21 cellular contexts compared by ENCODE assay signal in the genomic region with DNA sequence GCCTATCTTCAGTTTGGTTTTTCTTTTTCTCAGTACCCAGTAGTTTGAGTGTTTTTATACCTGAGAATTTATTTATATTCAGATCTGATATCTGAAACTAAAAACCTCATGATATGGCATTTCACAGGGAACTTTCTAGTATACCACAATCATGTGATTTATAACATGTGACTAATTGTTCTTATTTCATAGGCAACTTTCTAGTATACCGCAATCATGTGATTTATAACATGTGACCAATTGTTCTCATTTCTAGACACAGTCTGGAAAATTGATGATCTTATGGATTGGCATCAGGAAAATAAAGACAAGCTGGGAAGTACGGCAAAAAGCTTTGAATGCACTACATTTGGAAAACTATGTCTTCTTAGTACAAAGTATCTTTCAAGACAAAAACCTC. TPM values are rescaled to one million over a fixed set of nuclear protein-coding genes. Genes with fewer than 3 reads are reported as not detected.
DNase-seq lines count a peak whose midpoint lies in the region; ATAC-seq lines count a peak whose summit lies in the region.
"Had no signal": no experiment of that assay in that cellular context is flagged by ENCODE, and none has a peak within 500 bp of the region (broad histone marks: within the 10 kb centered on the region; RNA-seq: fewer than 3 reads in every experiment).

No MANE protein-coding gene starts in this region.

- no peaks in the 10 kb centered on the region for H4K20me1 ChIP-seq in BLaER1

- in situ Hi-C loops in G401 (cut with HindIII; ENCODE audit: low sequenced_read_pairs): no loop called here

- H3K4me2 ChIP-seq in BLaER1: no peak overlapping the region

- H3K9ac ChIP-seq in BLaER1 (no peak overlapping the region), HUES6 (ENCODE audit: low read length) (no peak overlapping the region), duodenal mucosa (ENCODE audit: low read depth in 1 of 2, low read length in 2 of 2) (no peak overlapping the region), muscle layer of colon (ENCODE audit: low read length) (no peak overlapping the region)

- DNase-seq in G401 (ENCODE audit: low spot score): no peak
- no peak for DNase-seq in left lobe of liver (ENCODE audit: low spot score)
- no peak for DNase-seq in 8988T
- DNase-seq: C1 segment of cervical spinal cord; Calu3; CD8-positive, alpha-beta memory T cell; DMS153; GOT3; HCEC 1CT; NCI-H1105; NCI-H2029 treated with DMSO at 0.1 percent for 48 hours; NCI-H345; NCI-H524; NCI-H774 had no signal

- ATAC-seq in HG03520 (IDR thresholded peaks at IDR 0.05; ENCODE audit: unreplicated experiment): no peak
- no peak for ATAC-seq in left lobe of liver

- H3K27me3 ChIP-seq in BLaER1: no peaks in the 10 kb centered on the region; the same call in 1 of the 2 replicates
- no peaks in the 10 kb centered on the region for H3K27me3 ChIP-seq in HUES6 (ENCODE audit: control insufficient read depth, insufficient read depth, low read length)
- H3K27me3 ChIP-seq in duodenal mucosa (ENCODE audit: control insufficient read depth in 1 of 2, insufficient read depth in 2 of 2, low read length in 2 of 2): no peaks in the 10 kb centered on the region
- no peaks in the 10 kb centered on the region for H3K27me3 ChIP-seq in muscle layer of colon (ENCODE audit: control insufficient read depth in 1 of 2, insufficient read depth in 2 of 2, low read length in 2 of 2)
- H3K27me3 ChIP-seq: SJSA1 had no signal

- no peaks in the 10 kb centered on the region for H3K4me1 ChIP-seq in BLaER1
- H3K4me1 ChIP-seq in HUES6 (ENCODE audit: control insufficient read depth, insufficient read depth, low read length): no peaks in the 10 kb centered on the region
- no peaks in the 10 kb centered on the region for H3K4me1 ChIP-seq in duodenal mucosa (ENCODE audit: control insufficient read depth in 1 of 2, insufficient read depth in 2 of 2, low read length in 2 of 2)
- H3K4me1 ChIP-seq in muscle layer of colon (ENCODE audit: insufficient read depth, low read length): no peaks in the 10 kb centered on the region
- H3K4me1 ChIP-seq: SJSA1 had no signal

- H3K4me3 ChIP-seq in BLaER1: peak overlapping the region; percentile 53
- H3K4me3 ChIP-seq in HUES6 (ENCODE audit: low read depth, low read length): peak overlapping the region; percentile 0; the same call in 1 of the 2 replicates
- H3K4me3 ChIP-seq in duodenal mucosa (ENCODE audit: low read depth in 1 of 2, low read length in 2 of 2): peak overlapping the region; percentile 33 to 50
- peak overlapping the region; percentile 11 to 51 for H3K4me3 ChIP-seq in muscle layer of colon (ENCODE audit: low read depth in 1 of 2, low read length in 2 of 2)
- H3K4me3 ChIP-seq: SJSA1 had no signal

- H3K36me3 ChIP-seq in BLaER1: peaks cover 66% of the 10 kb centered on the region
- peaks cover 49% of the 10 kb centered on the region for H3K36me3 ChIP-seq in HUES6 (ENCODE audit: control insufficient read depth, insufficient read depth, low read length)
- peaks cover 33 to 40% of the 10 kb centered on the region in 2 donors for H3K36me3 ChIP-seq in duodenal mucosa (ENCODE audit: control insufficient read depth in 1 of 2, insufficient read depth in 2 of 2, low read length in 2 of 2)
- H3K36me3 ChIP-seq in muscle layer of colon (ENCODE audit: insufficient read depth, low read length): peaks cover 37% of the 10 kb centered on the region

- peaks cover 81% of the 10 kb centered on the region for H3K9me3 ChIP-seq in BLaER1
- peaks cover 64% of the 10 kb centered on the region for H3K9me3 ChIP-seq in HUES6 (ENCODE audit: control insufficient read depth, insufficient read depth, low read depth, low read length)
- H3K9me3 ChIP-seq in duodenal mucosa (ENCODE audit: control insufficient read depth in 1 of 2, low read length in 2 of 2): peaks cover 65 to 66% of the 10 kb centered on the region in 2 donors
- H3K9me3 ChIP-seq in muscle layer of colon (ENCODE audit: low read length): peaks cover 64% of the 10 kb centered on the region

- no peak overlapping the region for H3K27ac ChIP-seq in BLaER1
- H3K27ac ChIP-seq in HUES6 (ENCODE audit: low read depth, low read length): no peak overlapping the region
- H3K27ac ChIP-seq in duodenal mucosa (ENCODE audit: low read depth, low read length): no peak overlapping the region
- no peak overlapping the region for H3K27ac ChIP-seq in muscle layer of colon (ENCODE audit: low read depth, low read length)
- H3K27ac ChIP-seq: SJSA1 had no signal

RNA-seq across cellular contexts. Expression of a gene that starts 20.6 kb away (rescaled TPM):
- total RNA-seq in G401 (2014; rRNA removed; shearing (Covaris generic)): 19.4 and 38.0 TPM in 2 replicates
- 8.3 TPM for total RNA-seq in left lobe of liver

RNA-seq across cellular contexts. Expression of a gene that starts 33.8 kb away (rescaled TPM):
- not detected in 2 replicates for total RNA-seq in G401 (2014; rRNA removed; shearing (Covaris generic))
- total RNA-seq in left lobe of liver: not detected
- total RNA-seq: Calu3; CD8-positive, alpha-beta memory T cell; OCI-LY7; SJSA1 had no signal

Comparison
In these comparisons a context has a peak if more than half of its experiments do, and no peak if none do; other contexts are left out.
1. H3K4me3 ChIP-seq: peak in every context shown above with its lines; median percentile 53 in BLaER1; 42 in duodenal mucosa; 31 in muscle layer of colon; 0 in HUES6.